Comparison of ENCODE assay signal across 11 cellular contexts in the genomic region with DNA sequence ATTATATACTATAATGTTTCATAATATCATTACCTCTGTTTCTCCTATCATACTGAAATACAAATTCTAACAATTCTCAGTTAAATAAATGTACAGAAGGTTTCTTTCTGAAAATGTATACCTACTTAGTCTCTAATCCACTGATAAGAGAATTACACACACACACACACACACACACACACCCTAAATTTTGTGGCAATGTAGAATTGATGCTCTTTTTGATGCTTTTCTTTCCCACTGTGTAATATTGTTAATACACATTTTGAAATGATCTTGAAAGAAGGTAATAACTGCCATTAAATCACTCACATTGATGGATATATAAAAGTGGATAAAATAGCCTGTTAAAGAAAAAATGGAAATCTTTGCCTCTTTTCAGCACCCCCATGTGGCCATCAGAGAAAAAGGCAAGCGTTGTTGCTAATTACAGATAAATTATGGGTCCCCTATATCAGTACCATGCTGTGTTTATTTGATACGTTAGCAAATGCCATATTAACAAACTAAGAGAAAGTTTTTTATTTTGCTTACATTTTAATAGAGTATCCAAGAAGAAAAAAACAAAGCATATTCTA.
DNase-seq lines count a peak whose midpoint lies in the region; ATAC-seq and TF ChIP-seq lines count a peak whose summit lies in the region.
"Had no signal": no experiment of that assay in that cellular context is flagged by ENCODE, and none has a peak within 500 bp of the region (broad histone marks: within the 10 kb centered on the region; RNA-seq: fewer than 3 reads in every experiment).

No MANE protein-coding gene starts in this region.

- no peak overlapping the region for H3K4me3 ChIP-seq in heart left ventricle
- H3K4me3 ChIP-seq in NB4 (ENCODE audit: low read depth, low read length), result no peak overlapping the region
- no peak overlapping the region for H3K4me3 ChIP-seq in osteoblast (ENCODE audit: insufficient read depth, low read length)

- ATAC-seq in heart left ventricle (no peak), left ventricle myocardium superior (no peak), HG02870 (IDR thresholded peaks at IDR 0.05; ENCODE audit: unreplicated experiment) (no peak)

- H3K4me1 Mint-ChIP-seq in endothelial cell (ENCODE audit: unreplicated experiment), result no peaks in the 10 kb centered on the region
- no peaks in the 10 kb centered on the region for H3K4me1 Mint-ChIP-seq in type B pancreatic cell (ENCODE audit: unreplicated experiment)
- H3K4me1 Mint-ChIP-seq: activated naive CD8-positive, alpha-beta T cell treated with anti-CD3 and anti-CD28 coated beads for 36 hours; CD4-positive, CD25-positive, alpha-beta regulatory T cell had no signal

- H3K9me3 Mint-ChIP-seq in endothelial cell (ENCODE audit: unreplicated experiment) (no peaks in the 10 kb centered on the region), type B pancreatic cell (no peaks in the 10 kb centered on the region)
- H3K9me3 Mint-ChIP-seq: activated naive CD8-positive, alpha-beta T cell treated with anti-CD3 and anti-CD28 coated beads for 36 hours had no signal

- H3K27me3 ChIP-seq in heart left ventricle (no peaks in the 10 kb centered on the region), osteoblast (ENCODE audit: insufficient read depth, low read length) (no peaks in the 10 kb centered on the region)

- no peak overlapping the region for H2AFZ ChIP-seq in osteoblast (ENCODE audit: low read length)

- intact Hi-C loops in heart left ventricle (cut with DNase I), result loop anchor here in 4 of 10 donors (2.0 to 5.0 kb wide), 4 partner anchors 201 to 216 kb away; no protein-coding TSS in a partner anchor
- intact Hi-C loops in left ventricle myocardium superior (cut with micrococcal nuclease), result no loop called here

- TF ChIP-seq CTCF in heart left ventricle (IDR thresholded peaks at IDR 0.05) (peak; percentile 15 to 55 (median 38)), NB4 (IDR thresholded peaks at IDR 0.05; ENCODE audit: low read depth, low read length) (peak; percentile 44), endothelial cell (IDR thresholded peaks at IDR 0.05; ENCODE audit: unreplicated experiment) (peak; percentile 72), type B pancreatic cell (conservative IDR thresholded peaks at IDR 0.05) (peak; percentile 73), osteoblast (IDR thresholded peaks at IDR 0.05; ENCODE audit: extremely low read depth, low read depth, low read length) (no peak)

- H3K4me1 ChIP-seq in heart left ventricle (no peaks in the 10 kb centered on the region), osteoblast (ENCODE audit: insufficient read depth, low read length) (no peaks in the 10 kb centered on the region)

- H3K27ac ChIP-seq in heart left ventricle, result no peak overlapping the region
- H3K27ac ChIP-seq in osteoblast (ENCODE audit: low read depth, low read length), result no peak overlapping the region

- TF ChIP-seq POLR2A in heart left ventricle (IDR thresholded peaks at IDR 0.05) (no peak), NB4 (IDR thresholded peaks at IDR 0.05; ENCODE audit: extremely low read depth, insufficient read length) (no peak)

- no peaks in the 10 kb centered on the region for H3K36me3 Mint-ChIP-seq in endothelial cell (ENCODE audit: low read depth, unreplicated experiment)
- no peaks in the 10 kb centered on the region for H3K36me3 Mint-ChIP-seq in type B pancreatic cell
- H3K36me3 Mint-ChIP-seq: activated naive CD8-positive, alpha-beta T cell treated with anti-CD3 and anti-CD28 coated beads for 36 hours; CD4-positive, CD25-positive, alpha-beta regulatory T cell had no signal

- 5 to 10% (median 5%) methylated on average over 2 of the region's 2 CpGs for WGBS in heart left ventricle, 4 donors

- DNase-seq in heart left ventricle (no peak), left ventricle myocardium superior (no peak), NB4 (ENCODE audit: low read depth) (peak; percentile 10), endothelial cell (ENCODE audit: low spot score) (no peak), type B pancreatic cell (ENCODE audit: extremely low spot score, unreplicated experiment) (no peak), osteoblast (ENCODE audit: insufficient read length, low spot score, missing footprints) (no peak), NCI-H1930 (lab: John Stamatoyannopoulos, UW) (no peak)
- DNase-seq: activated CD4-positive, CD25-positive, alpha-beta regulatory T cell; activated naive CD8-positive, alpha-beta T cell treated with anti-CD3 and anti-CD28 coated beads for 36 hours; CD4-positive, CD25-positive, alpha-beta regulatory T cell had no signal

- H3K79me2 ChIP-seq in osteoblast (ENCODE audit: insufficient read depth, low read length), result no peaks in the 10 kb centered on the region

- H3K9me3 ChIP-seq in heart left ventricle (peaks cover 0 to 5% (median 0%) of the 10 kb centered on the region in 12 donors), osteoblast (ENCODE audit: low read depth, low read length) (no peaks in the 10 kb centered on the region)

- H3K4me3 Mint-ChIP-seq in endothelial cell (ENCODE audit: unreplicated experiment), result no peak overlapping the region
- H3K4me3 Mint-ChIP-seq in type B pancreatic cell, result no peak overlapping the region
- H3K4me3 Mint-ChIP-seq: activated naive CD8-positive, alpha-beta T cell treated with anti-CD3 and anti-CD28 coated beads for 36 hours; CD4-positive, CD25-positive, alpha-beta regulatory T cell had no signal

- no peak overlapping the region for H3K27ac Mint-ChIP-seq in endothelial cell (ENCODE audit: unreplicated experiment)
- no peak overlapping the region for H3K27ac Mint-ChIP-seq in type B pancreatic cell
- H3K27ac Mint-ChIP-seq: activated naive CD8-positive, alpha-beta T cell treated with anti-CD3 and anti-CD28 coated beads for 36 hours; CD4-positive, CD25-positive, alpha-beta regulatory T cell had no signal

- no peak overlapping the region for H3K4me2 ChIP-seq in osteoblast (ENCODE audit: insufficient read depth, low read length)

- no peaks in the 10 kb centered on the region for H4K20me1 ChIP-seq in osteoblast (ENCODE audit: insufficient read depth, low read length)

- H3K36me3 ChIP-seq in heart left ventricle (no peaks in the 10 kb centered on the region), osteoblast (ENCODE audit: insufficient read depth, low read length) (no peaks in the 10 kb centered on the region)

- H3K27me3 Mint-ChIP-seq in endothelial cell (ENCODE audit: unreplicated experiment), result no peaks in the 10 kb centered on the region
- no peaks in the 10 kb centered on the region for H3K27me3 Mint-ChIP-seq in type B pancreatic cell
- H3K27me3 Mint-ChIP-seq: activated naive CD8-positive, alpha-beta T cell treated with anti-CD3 and anti-CD28 coated beads for 36 hours; CD4-positive, CD25-positive, alpha-beta regulatory T cell had no signal
